ENCODE assay signal across 1 cellular context in the genomic region with DNA sequence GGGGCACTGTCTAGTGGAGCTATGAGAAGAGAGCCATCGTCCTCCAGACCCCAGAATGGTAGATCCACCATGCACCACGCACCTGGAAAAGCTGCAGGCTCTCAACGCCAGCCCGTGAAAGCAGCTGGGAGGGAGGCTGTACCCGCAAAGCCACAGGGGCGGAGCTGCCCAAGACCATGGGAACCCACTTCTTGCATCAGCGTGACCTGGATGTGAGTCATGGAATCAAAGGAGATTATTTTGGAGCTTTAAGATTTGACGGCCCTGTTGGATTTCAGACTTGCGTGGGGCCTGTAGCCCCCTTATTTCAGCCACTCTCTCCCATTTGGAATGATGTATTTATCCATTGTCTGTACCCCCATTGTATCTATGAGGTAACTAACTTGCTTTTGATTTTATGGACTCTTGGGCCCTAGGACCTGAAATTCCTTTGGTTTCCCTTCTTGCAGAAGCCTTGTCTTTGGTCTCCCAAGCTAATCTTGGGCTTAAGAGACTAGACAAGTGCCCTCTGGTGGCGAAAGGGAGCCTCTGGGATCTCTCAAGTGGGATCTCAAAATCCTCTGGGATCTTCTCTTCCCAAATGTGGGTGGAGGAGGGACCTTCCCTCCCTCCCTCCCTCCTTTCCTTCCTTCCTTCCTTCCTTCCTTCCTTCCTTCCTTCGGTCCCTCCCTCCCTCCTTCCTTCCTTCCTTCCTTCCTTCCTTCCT.
TF ChIP-seq lines count a peak whose summit lies in the region.

No MANE protein-coding gene starts in this region.

TF ChIP-seq in HCT116, 20 proteins besides CTCF, POLR2A, EP300 and RAD21 (continued from another document):
- TF ChIP-seq SP1 (IDR thresholded peaks at IDR 0.05; ENCODE audit: low read depth) = no peak
- no peak for TF ChIP-seq ATF3 (IDR thresholded peaks at IDR 0.05)
- peak; percentile 40; the same call in 1 of the 2 replicates for TF ChIP-seq CEBPB (IDR thresholded peaks at IDR 0.05; ENCODE audit: low read depth)
